28 cellular contexts compared by ENCODE assay signal in genomic region chr10:73446926-73447325, GRCh38.
"Had no signal": no experiment of that assay in that cellular context is flagged by ENCODE, and none has a peak within 500 bp of the region (broad histone marks: within the 10 kb centered on the region; RNA-seq: fewer than 3 reads in every experiment).

No MANE protein-coding gene starts in this region.

- DNase-seq: cortex of kidney; effector CD8-positive, alpha-beta T cell; effector memory CD8-positive, alpha-beta T cell; endodermal cell; erythroblast; esophagus squamous epithelium; foreskin fibroblast; foreskin melanocyte; gastrocnemius medialis; glutamatergic neuron; head of caudate nucleus; heart right ventricle; hippocampal formation; left cardiac atrium; left lung; left ventricle myocardium superior; lower lobe of right lung; mesenchymal stem cell; mucosa of descending colon; naive B cell; naive thymus-derived CD8-positive, alpha-beta T cell had no signal

- H3K27me3 ChIP-seq: esophagus squamous epithelium, gastrocnemius medialis, heart right ventricle, left lung had no signal

- H3K4me3 ChIP-seq: esophagus squamous epithelium, gastrocnemius medialis, heart right ventricle, left lung, lower lobe of right lung, mucosa of descending colon had no signal

- FAIRE-seq: endometrium, islet of Langerhans, keratinocyte had no signal

- H3K9me3 Mint-ChIP-seq: dendritic cell treated with granulocyte-macrophage colony-stimulating factor and Interleukin-4, amounts not matched to agents 40 ng/mL and 50 ng/mL, for 4 days; effector memory CD8-positive, alpha-beta T cell; endodermal cell; mesothelial cell of epicardium; naive B cell; naive thymus-derived CD8-positive, alpha-beta T cell had no signal

- ATAC-seq: effector memory CD8-positive, alpha-beta T cell; esophagus mucosa; gastrocnemius medialis; heart right ventricle; left cardiac atrium; left lung; left ventricle myocardium superior; lower lobe of right lung; mucosa of descending colon; naive thymus-derived CD8-positive, alpha-beta T cell had no signal

- H3K4me1 ChIP-seq: esophagus squamous epithelium, left lung, lower lobe of right lung had no signal

- H3K9me3 ChIP-seq: esophagus squamous epithelium, gastrocnemius medialis, heart right ventricle, left lung, lower lobe of right lung, mucosa of descending colon had no signal

- H3K27me3 Mint-ChIP-seq: dendritic cell treated with granulocyte-macrophage colony-stimulating factor and Interleukin-4, amounts not matched to agents 40 ng/mL and 50 ng/mL, for 4 days; effector memory CD8-positive, alpha-beta T cell; naive B cell; naive thymus-derived CD8-positive, alpha-beta T cell had no signal

- H3K4me3 Mint-ChIP-seq: dendritic cell treated with granulocyte-macrophage colony-stimulating factor and Interleukin-4, amounts not matched to agents 40 ng/mL and 50 ng/mL, for 4 days; effector memory CD8-positive, alpha-beta T cell; endodermal cell; mesothelial cell of epicardium; naive B cell; naive thymus-derived CD8-positive, alpha-beta T cell had no signal

- H3K27ac Mint-ChIP-seq: dendritic cell treated with granulocyte-macrophage colony-stimulating factor and Interleukin-4, amounts not matched to agents 40 ng/mL and 50 ng/mL, for 4 days; endodermal cell; mesothelial cell of epicardium; naive B cell had no signal

- H3K27ac ChIP-seq: epithelial cell of prostate, esophagus squamous epithelium, heart right ventricle, left lung, lower lobe of right lung had no signal
